In genomic region chr12:123762715-123763052, GRCh38 we compare ENCODE assay signal across 8 cellular contexts. TPM values are rescaled to one million over a fixed set of nuclear protein-coding genes. Genes with fewer than 3 reads are reported as not detected.
DNase-seq lines count a peak whose midpoint lies in the region; ATAC-seq and TF ChIP-seq lines count a peak whose summit lies in the region.

No MANE protein-coding gene starts in this region.

- no CpG with 5 or more reads among the region's 15 CpGs for WGBS in iPS DF 6.9 (ENCODE audit: insufficient coverage, insufficient read length)
- WGBS in smooth muscle cell (ENCODE audit: low lambda C conversion rate) = 16% methylated on average over 15 of the region's 15 CpGs
- 23 to 27% methylated on average over 15 of the region's 15 CpGs for WGBS in aorta, 2 donors

- H3K4me2 ChIP-seq in smooth muscle cell = peak overlapping the region; percentile 98

- H3K4me3 Mint-ChIP-seq in T-helper 1 cell treated with Interleukin-12 subunit alpha and Interleukin-12 subunit beta and Interleukin-4 antibody, amounts not matched to agents 30 μg/mL and 1 μg/mL, for 36 hours = peak overlapping the region; percentile 77
- H3K4me3 Mint-ChIP-seq in WTC11 = peak overlapping the region; percentile 80

- H3K27ac ChIP-seq in iPS DF 6.9 (ENCODE audit: low read length) (no peak overlapping the region), smooth muscle cell (ENCODE audit: low read depth) (no peak overlapping the region), aorta (ENCODE audit: low read depth in 1 of 2, low read length in 2 of 2) (no peak overlapping the region)

- no peak overlapping the region for H3K9ac ChIP-seq in smooth muscle cell (ENCODE audit: low read depth)

- H3K4me1 ChIP-seq in iPS DF 6.9 (ENCODE audit: control insufficient read depth, insufficient read depth, low read length) = no peaks in the 10 kb centered on the region
- H3K4me1 ChIP-seq in smooth muscle cell (ENCODE audit: low read depth) = peaks cover 7% of the 10 kb centered on the region
- no peaks in the 10 kb centered on the region for H3K4me1 ChIP-seq in aorta (ENCODE audit: control insufficient read depth in 1 of 2, insufficient read depth in 2 of 2, low read length in 2 of 2)

- CTCF ChIA-PET in WTC11 (lab: Charles Lee) = interaction anchor here (0.9 to 1.5 kb wide), 5 partner anchors 9 to 79 kb away, joined by 3 to 7 read pairs (median 4); no protein-coding TSS in a partner anchor

- no peaks in the 10 kb centered on the region for H3K27me3 ChIP-seq in iPS DF 6.9 (ENCODE audit: control insufficient read depth, insufficient read depth, low read length)
- peaks cover 37% of the 10 kb centered on the region for H3K27me3 ChIP-seq in smooth muscle cell (ENCODE audit: low read depth)
- no peaks in the 10 kb centered on the region for H3K27me3 ChIP-seq in aorta (ENCODE audit: control insufficient read depth in 1 of 2, insufficient read depth in 2 of 2, low read length in 1 of 2)

- TF ChIP-seq CTCF in WTC11 (IDR thresholded peaks at IDR 0.05) (no peak), smooth muscle cell (IDR thresholded peaks at IDR 0.05; ENCODE audit: borderline replicate concordance, insufficient read depth, poor library complexity, severe bottlenecking) (no peak)

- H3K9me3 ChIP-seq in iPS DF 6.9 (ENCODE audit: control insufficient read depth, insufficient read depth, low read length) (no peaks in the 10 kb centered on the region), smooth muscle cell (replicated peaks; ENCODE audit: low read depth) (no peaks in the 10 kb centered on the region), aorta (ENCODE audit: control insufficient read depth, low read length) (no peaks in the 10 kb centered on the region)

- H3F3A ChIP-seq in smooth muscle cell (ENCODE audit: low read depth) = no peaks in the 10 kb centered on the region

- no peaks in the 10 kb centered on the region for H3K36me3 Mint-ChIP-seq in T-helper 1 cell treated with Interleukin-12 subunit alpha and Interleukin-12 subunit beta and Interleukin-4 antibody, amounts not matched to agents 30 μg/mL and 1 μg/mL, for 36 hours (ENCODE audit: low read depth)
- H3K36me3 Mint-ChIP-seq in WTC11 = peaks cover 8% of the 10 kb centered on the region

- H3K9me3 Mint-ChIP-seq in T-helper 1 cell treated with Interleukin-12 subunit alpha and Interleukin-12 subunit beta and Interleukin-4 antibody, amounts not matched to agents 30 μg/mL and 1 μg/mL, for 36 hours = no peaks in the 10 kb centered on the region
- no peaks in the 10 kb centered on the region; the same call in 1 of the 2 replicates for H3K9me3 Mint-ChIP-seq in WTC11

- DNase-seq in T-helper 1 cell (no peak), WTC11 (ENCODE audit: low spot score) (no peak), iPS DF 6.9 (ENCODE audit: low read depth, low spot score) (no peak), smooth muscle cell (lab: John Stamatoyannopoulos, UW; ENCODE audit: unreplicated experiment) (no peak), aorta (no peak), AG08395 (ENCODE audit: low spot score) (no peak)

- no peaks in the 10 kb centered on the region for H3K79me2 ChIP-seq in smooth muscle cell (ENCODE audit: low read depth)

- no peak overlapping the region for H2AFZ ChIP-seq in smooth muscle cell (ENCODE audit: low read depth)

- POLR2A ChIA-PET in WTC11 (lab: Charles Lee) = no interaction called here

- ATAC-seq in WTC11 (peak; percentile 5), aorta (ENCODE audit: low FRiP score) (no peak), GM18511 (IDR thresholded peaks at IDR 0.05; ENCODE audit: unreplicated experiment) (no peak)

- no peaks in the 10 kb centered on the region for H4K20me1 ChIP-seq in smooth muscle cell (ENCODE audit: low read depth)

- peaks cover 15% of the 10 kb centered on the region for H3K27me3 Mint-ChIP-seq in T-helper 1 cell treated with Interleukin-12 subunit alpha and Interleukin-12 subunit beta and Interleukin-4 antibody, amounts not matched to agents 30 μg/mL and 1 μg/mL, for 36 hours (ENCODE audit: low read depth)
- H3K27me3 Mint-ChIP-seq in WTC11 (ENCODE audit: low read depth) = peaks cover 23% of the 10 kb centered on the region

- H3K4me1 Mint-ChIP-seq in T-helper 1 cell treated with Interleukin-12 subunit alpha and Interleukin-12 subunit beta and Interleukin-4 antibody, amounts not matched to agents 30 μg/mL and 1 μg/mL, for 36 hours (ENCODE audit: low read depth) = peaks cover 3% of the 10 kb centered on the region
- peaks cover 13% of the 10 kb centered on the region for H3K4me1 Mint-ChIP-seq in WTC11

- no peaks in the 10 kb centered on the region; the same call in 1 of the 2 replicates for H3K36me3 ChIP-seq in iPS DF 6.9 (ENCODE audit: control insufficient read depth, insufficient read depth, low read length)
- H3K36me3 ChIP-seq in smooth muscle cell (ENCODE audit: low read depth) = no peaks in the 10 kb centered on the region
- no peaks in the 10 kb centered on the region for H3K36me3 ChIP-seq in aorta (ENCODE audit: control insufficient read depth in 1 of 2, insufficient read depth in 2 of 2, low read length in 1 of 2)

- H3K27ac Mint-ChIP-seq in T-helper 1 cell treated with Interleukin-12 subunit alpha and Interleukin-12 subunit beta and Interleukin-4 antibody, amounts not matched to agents 30 μg/mL and 1 μg/mL, for 36 hours = no peak overlapping the region
- no peak overlapping the region for H3K27ac Mint-ChIP-seq in WTC11

- intact Hi-C loops in aorta (cut with DNase I) = no loop called here

- H3K4me3 ChIP-seq in iPS DF 6.9 (ENCODE audit: low read length) = peak overlapping the region; percentile 38; the same call in 1 of the 2 replicates
- H3K4me3 ChIP-seq in smooth muscle cell = peak overlapping the region; percentile 66
- H3K4me3 ChIP-seq in aorta (ENCODE audit: low read length in 2 of 2) = peak overlapping the region in 1 of 2 donors; percentile 31

TF ChIP-seq in WTC11, 78 proteins besides CTCF, POLR2A, EP300 and RAD21:
- TF ChIP-seq MYBL2 (CRISPR knock-in tag; IDR thresholded peaks at IDR 0.05) (0 out of 2 replicates have a peak, but pooled peaks have one; percentile 4), SOX15 (CRISPR knock-in tag; IDR thresholded peaks at IDR 0.05) (no peak), JUN (CRISPR knock-in tag; IDR thresholded peaks at IDR 0.05) (no peak), NFE2L1 (CRISPR knock-in tag; IDR thresholded peaks at IDR 0.05) (peak; percentile 5; the same call in 1 of the 2 replicates)

RNA-seq across cellular contexts. Expression of gene DNAH10, which starts 0.6 kb away (rescaled TPM):
- 0.07 to 0.11 TPM (median 0.09 TPM) in 3 replicates for total RNA-seq in WTC11 (2021)
- total RNA-seq in smooth muscle cell = 1.2 and 1.5 TPM in 2 replicates
- 1.1 and 2.2 TPM in 2 replicates for polyA plus RNA-seq in smooth muscle cell
- total RNA-seq in aorta = 1 to 10 TPM in 1 of 2 donors, not detected in 1; 1.0 TPM
- polyA plus RNA-seq in aorta = under 1 TPM in 1 of 2 donors, not detected in 1; 0.03 TPM

RNA-seq across cellular contexts. Expression of gene ATP6V0A2, which starts 50.5 kb away (rescaled TPM):
- total RNA-seq in WTC11 (2021) = 48.8 to 63.8 TPM (median 49.8 TPM) in 3 replicates
- total RNA-seq in smooth muscle cell = 17.4 and 23.8 TPM in 2 replicates
- 12.0 and 12.6 TPM in 2 replicates for polyA plus RNA-seq in smooth muscle cell
- 10 to 100 TPM; 26.0 to 30.4 TPM for total RNA-seq in aorta
- polyA plus RNA-seq in aorta = 1 to 10 TPM; 2.9 to 8.3 TPM
